In genomic region chr17:61395983-61396585, GRCh38 we compare ENCODE assay signal across 12 cellular contexts. TPM values are rescaled to one million over a fixed set of nuclear protein-coding genes. Genes with fewer than 3 reads are reported as not detected.
DNase-seq lines count a peak whose midpoint lies in the region; ATAC-seq and TF ChIP-seq lines count a peak whose summit lies in the region.
"Had no signal": no experiment of that assay in that cellular context is flagged by ENCODE, and none has a peak within 500 bp of the region (broad histone marks: within the 10 kb centered on the region; RNA-seq: fewer than 3 reads in every experiment).

No MANE protein-coding gene starts in this region.

- DNase-seq in Peyer's patch, result no peak
- DNase-seq in esophagus muscularis mucosa (ENCODE audit: extremely low spot score), result no peak
- DNase-seq in naive B cell, result no peak
- peak in 1 of 2 donors; percentile 68 for DNase-seq in tibial artery
- no peak for DNase-seq in AG20443 (ENCODE audit: low spot score)
- DNase-seq: activated T-cell treated with anti-CD3 and anti-CD28 coated beads, Interleukin-2, amount 50 U/mL, for 4 hours; mesendoderm; NCI-H1436 had no signal

- intact Hi-C loops in esophagus muscularis mucosa (cut with DNase I), result loop anchor here (10.0 kb wide), 2 partner anchors 141 to 681 kb away; no protein-coding TSS in a partner anchor
- intact Hi-C loops in tibial artery (cut with DNase I; ENCODE audit: low total_unique reads), result loop anchor here (5.0 to 10.0 kb wide), 2 partner anchors 149 to 671 kb away; no protein-coding TSS in a partner anchor

- H3K27ac Mint-ChIP-seq in naive B cell, result peak overlapping the region in 4 of 6 donors; percentile 43 to 72 (median 56)
- H3K27ac Mint-ChIP-seq: stimulated activated memory B cell treated with anti-CD40 and anti-IgM and Interleukin-4, amounts not matched to agents 10 μg/mL and 1 μg/mL and 100 μg/mL, for 72 hours had no signal

- peak overlapping the region in 2 of 8 donors; percentile 30 to 39 for H3K4me3 Mint-ChIP-seq in naive B cell
- H3K4me3 Mint-ChIP-seq: activated T-cell treated with anti-CD3 and anti-CD28 coated beads, Interleukin-2, amount 50 U/mL, for 4 hours; stimulated activated memory B cell treated with anti-CD40 and anti-IgM and Interleukin-4, amounts not matched to agents 10 μg/mL and 1 μg/mL and 100 μg/mL, for 72 hours had no signal

- H3K27me3 Mint-ChIP-seq in naive B cell, result peaks cover 31 to 68% (median 33%) of the 10 kb centered on the region in 3 donors

- H3K4me1 ChIP-seq in Peyer's patch (peaks cover 0 to 39% (median 19%) of the 10 kb centered on the region in 4 donors), esophagus muscularis mucosa (peaks cover 40 to 65% (median 55%) of the 10 kb centered on the region in 4 donors), tibial artery (peaks cover 0 to 42% (median 22%) of the 10 kb centered on the region in 4 donors)

- no peaks in the 10 kb centered on the region for H3K9me3 ChIP-seq in Peyer's patch
- H3K9me3 ChIP-seq in esophagus muscularis mucosa, result no peaks in the 10 kb centered on the region
- no peaks in the 10 kb centered on the region for H3K9me3 ChIP-seq in tibial artery

- peaks cover 0 to 4% (median 1%) of the 10 kb centered on the region in 7 donors for H3K9me3 Mint-ChIP-seq in naive B cell
- H3K9me3 Mint-ChIP-seq: activated T-cell treated with anti-CD3 and anti-CD28 coated beads, Interleukin-2, amount 50 U/mL, for 4 hours had no signal

- WGBS in esophagus muscularis mucosa, result 37% methylated on average over 19 of the region's 63 CpGs

- peak overlapping the region; percentile 46 to 82 (median 66) for H3K27ac ChIP-seq in Peyer's patch
- H3K27ac ChIP-seq in esophagus muscularis mucosa (replicated peaks in 1 of 4), result peak overlapping the region; percentile 88 to 96 (median 90)
- peak overlapping the region; percentile 98 for H3K27ac ChIP-seq in tibial artery

- no peaks in the 10 kb centered on the region for H3K36me3 ChIP-seq in Peyer's patch
- H3K36me3 ChIP-seq in esophagus muscularis mucosa, result peaks cover 0 to 5% (median 0%) of the 10 kb centered on the region in 4 donors
- H3K36me3 ChIP-seq in tibial artery, result peaks cover 0 to 11% (median 0%) of the 10 kb centered on the region in 3 donors

- peak overlapping the region in 2 of 4 donors; percentile 48 to 59 for H3K4me3 ChIP-seq in Peyer's patch
- peak overlapping the region; percentile 66 to 78 (median 72) for H3K4me3 ChIP-seq in esophagus muscularis mucosa
- peak overlapping the region; percentile 77 to 86 for H3K4me3 ChIP-seq in tibial artery

- no peak for TF ChIP-seq CTCF in Peyer's patch (IDR thresholded peaks at IDR 0.05)
- no peak for TF ChIP-seq CTCF in esophagus muscularis mucosa (IDR thresholded peaks at IDR 0.05)
- no peak for TF ChIP-seq CTCF in tibial artery (IDR thresholded peaks at IDR 0.05)

- H3K4me1 Mint-ChIP-seq in naive B cell, result peaks cover 13 to 30% (median 18%) of the 10 kb centered on the region in 3 donors

- ATAC-seq in naive B cell (ENCODE audit: low read depth in 2 of 2) (peak in 1 of 2 donors; percentile 19), HG02884 (IDR thresholded peaks at IDR 0.05; ENCODE audit: unreplicated experiment) (no peak)
- ATAC-seq in activated CD4-positive, CD25-positive, alpha-beta regulatory T cell treated with anti-CD3 and anti-CD28 coated beads, Interleukin-2, amount 50 U/mL, for 24 hours, result no peak
- ATAC-seq: activated T-cell treated with anti-CD3 and anti-CD28 coated beads, Interleukin-2, amount 50 U/mL, for 4 hours; stimulated activated memory B cell treated with anti-CD40 and anti-IgM and Interleukin-4, amounts not matched to agents 10 μg/mL and 1 μg/mL and 100 μg/mL, for 72 hours had no signal

- H3K36me3 Mint-ChIP-seq in naive B cell, result peaks cover 0 to 9% of the 10 kb centered on the region in 2 donors

- no peak for TF ChIP-seq POLR2A in Peyer's patch (IDR thresholded peaks at IDR 0.05)
- no peak for TF ChIP-seq POLR2A in esophagus muscularis mucosa (IDR thresholded peaks at IDR 0.05; ENCODE audit: low read depth)

- TF ChIP-seq EP300 in esophagus muscularis mucosa (IDR thresholded peaks at IDR 0.05), result no peak

- H3K27me3 ChIP-seq in Peyer's patch, result peaks cover 0 to 45% of the 10 kb centered on the region in 2 donors
- peaks cover 3 to 55% (median 28%) of the 10 kb centered on the region in 4 donors for H3K27me3 ChIP-seq in esophagus muscularis mucosa
- H3K27me3 ChIP-seq in tibial artery, result no peaks in the 10 kb centered on the region

RNA-seq across cellular contexts. Expression of gene TBX2, which starts 3.6 kb away (rescaled TPM):
- total RNA-seq in Peyer's patch, result 10 to 100 TPM in 1 of 4 donors, 1 to 10 TPM in 3; 2.3 to 31.4 (median 8.2) TPM
- total RNA-seq in esophagus muscularis mucosa, result 10 to 100 TPM; 17.9 to 42.6 (median 31.3) TPM
- polyA plus RNA-seq in naive B cell (ENCODE audit: low read depth in 6 of 6), result not detected

RNA-seq across cellular contexts. Expression of gene TBX4, which starts 56.1 kb away (rescaled TPM):
- total RNA-seq in Peyer's patch (not detected), esophagus muscularis mucosa (not detected)
- polyA plus RNA-seq in naive B cell (ENCODE audit: low read depth in 6 of 6), result not detected
- total RNA-seq: activated T-cell treated with anti-CD3 and anti-CD28 coated beads, Interleukin-2, amount 50 U/mL, for 4 hours; frontal cortex had no signal
